In the genomic region with DNA sequence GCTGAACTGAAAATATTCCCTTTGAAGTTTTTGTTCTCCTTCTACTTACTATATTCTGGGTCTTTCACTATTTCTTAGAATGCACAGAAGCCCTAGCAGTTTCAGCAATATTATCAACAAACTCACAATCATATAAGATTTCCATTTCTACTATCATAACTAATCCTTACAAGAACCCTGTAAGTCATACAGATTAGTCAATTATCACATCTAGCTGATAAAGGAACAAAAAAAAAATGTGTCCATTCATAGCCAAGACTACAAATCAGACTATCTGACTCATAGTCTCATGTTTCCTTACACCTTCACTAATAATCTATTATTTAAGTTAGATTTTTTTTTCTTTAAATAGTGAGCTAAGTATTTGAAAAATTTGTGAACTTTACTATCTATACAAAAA, we compare ENCODE assay signal across 21 cellular contexts.
DNase-seq lines count a peak whose midpoint lies in the region; ATAC-seq, FAIRE-seq and TF ChIP-seq lines count a peak whose summit lies in the region.
"Had no signal": no experiment of that assay in that cellular context is flagged by ENCODE, and none has a peak within 500 bp of the region (broad histone marks: within the 10 kb centered on the region; RNA-seq: fewer than 3 reads in every experiment).

No MANE protein-coding gene starts in this region.

- no peak overlapping the region for H3K4me3 ChIP-seq in bronchial epithelial cell (ENCODE audit: low read depth, low read length)
- no peak overlapping the region for H3K4me3 ChIP-seq in brain microvascular endothelial cell (ENCODE audit: low read depth, low read length)
- H3K4me3 ChIP-seq: HAP-1 had no signal

- H3K27ac Mint-ChIP-seq in activated CD4-positive, alpha-beta T cell treated with anti-CD3 and anti-CD28 coated beads for 36 hours, result no peak overlapping the region
- peak overlapping the region; percentile 29 for H3K27ac Mint-ChIP-seq in Calu3 (ENCODE audit: unreplicated experiment)
- H3K27ac Mint-ChIP-seq: HFFc6 had no signal

- CTCF ChIA-PET in activated CD4-positive, alpha-beta T cell treated with anti-CD3 and anti-CD28 coated beads for 36 hours (lab: Charles Lee), result no interaction called here
- CTCF ChIA-PET in Calu3 (lab: Charles Lee), result interaction anchor here (0.5 to 0.6 kb wide), 2 partner anchors 77 to 829 kb away, joined by 3 to 4 read pairs; no protein-coding TSS in a partner anchor

- H3K36me3 ChIP-seq in bronchial epithelial cell (ENCODE audit: control insufficient read depth, insufficient read depth, low read length) (no peaks in the 10 kb centered on the region), brain microvascular endothelial cell (replicated peaks) (no peaks in the 10 kb centered on the region)
- H3K36me3 ChIP-seq: HAP-1 had no signal

- in situ Hi-C loops in G401 (cut with HindIII; ENCODE audit: low sequenced_read_pairs), result no loop called here
- in situ Hi-C loops in brain microvascular endothelial cell (cut with HindIII; ENCODE audit: low pct_ligation_motif_present, low sequenced_read_pairs), result no loop called here

- no peaks in the 10 kb centered on the region for H3K27me3 Mint-ChIP-seq in activated CD4-positive, alpha-beta T cell treated with anti-CD3 and anti-CD28 coated beads for 36 hours
- H3K27me3 Mint-ChIP-seq in Calu3 (ENCODE audit: unreplicated experiment), result no peaks in the 10 kb centered on the region

- H3K4me3 Mint-ChIP-seq in activated CD4-positive, alpha-beta T cell treated with anti-CD3 and anti-CD28 coated beads for 36 hours, result no peak overlapping the region
- H3K4me3 Mint-ChIP-seq in Calu3 (ENCODE audit: low read depth, unreplicated experiment), result no peak overlapping the region
- H3K4me3 Mint-ChIP-seq: HFFc6 had no signal

- H3K27ac ChIP-seq in foreskin keratinocyte (peak overlapping the region; percentile 5), brain microvascular endothelial cell (no peak overlapping the region)

- no peaks in the 10 kb centered on the region for H3K4me1 ChIP-seq in foreskin keratinocyte

- TF ChIP-seq CTCF in Calu3 (IDR thresholded peaks at IDR 0.05; ENCODE audit: unreplicated experiment) (no peak), bronchial epithelial cell (IDR thresholded peaks at IDR 0.05; ENCODE audit: insufficient read depth, low read length, severe bottlenecking) (no peak), foreskin keratinocyte (conservative IDR thresholded peaks at IDR 0.05) (no peak), brain microvascular endothelial cell (IDR thresholded peaks at IDR 0.05; ENCODE audit: low read depth, low read length, missing control alignments) (no peak)

- POLR2A ChIA-PET in activated CD4-positive, alpha-beta T cell treated with anti-CD3 and anti-CD28 coated beads for 36 hours (lab: Charles Lee), result no interaction called here

- no peak for DNase-seq in activated CD4-positive, alpha-beta T cell treated with anti-CD3 and anti-CD28 coated beads for 36 hours
- no peak for DNase-seq in activated CD4-positive, alpha-beta T cell treated with anti-CD3 and anti-CD28 coated beads, Interleukin-2, amount 50 U/mL, for 4 hours
- no peak for DNase-seq in Calu3
- DNase-seq in bronchial epithelial cell (ENCODE audit: low read depth), result peak; percentile 88
- DNase-seq in foreskin keratinocyte, result no peak
- DNase-seq in G401 (ENCODE audit: low spot score), result no peak
- DNase-seq in brain microvascular endothelial cell, result no peak
- DNase-seq: 8988T, GOT3, HFFc6, Karpas-422, NCI-H1092, NCI-H1417 treated with DMSO at 0.1 percent for 48 hours, NCI-H1694 treated with DMSO at 0.1 percent for 48 hours, NCI-H2081, NCI-H2227 treated with DMSO at 0.1 percent for 48 hours, NCI-H526 treated with DMSO at 0.1 percent for 48 hours, SHP77 treated with DMSO at 0.1 percent for 48 hours had no signal

- intact Hi-C loops in activated CD4-positive, alpha-beta T cell treated with anti-CD3 and anti-CD28 coated beads for 36 hours (cut with DNase I, micrococcal nuclease), result loop anchor here (2.0 to 5.0 kb wide), 2 partner anchors 28 to 780 kb away; no protein-coding TSS in a partner anchor
- intact Hi-C loops in Calu3 (cut with micrococcal nuclease; ENCODE audit: unreplicated experiment), result no loop called here

- FAIRE-seq in bronchial epithelial cell (lab: Jason Lieb, UNC), result no peak
- FAIRE-seq: HepG2 had no signal

- H3K4me1 Mint-ChIP-seq in activated CD4-positive, alpha-beta T cell treated with anti-CD3 and anti-CD28 coated beads for 36 hours, result peaks cover 63% of the 10 kb centered on the region
- H3K4me1 Mint-ChIP-seq in Calu3 (ENCODE audit: low read depth, unreplicated experiment), result peaks cover 16% of the 10 kb centered on the region

- no peaks in the 10 kb centered on the region for H3K27me3 ChIP-seq in bronchial epithelial cell (ENCODE audit: control insufficient read depth, insufficient read depth, low read length)
- no peaks in the 10 kb centered on the region for H3K27me3 ChIP-seq in foreskin keratinocyte
- H3K27me3 ChIP-seq in brain microvascular endothelial cell (replicated peaks), result no peaks in the 10 kb centered on the region

- BruUV-seq in Calu3 (replicated peaks; lab: Mats Ljungman, UMichigan), result no TSS peak

- peak; percentile 34 for ATAC-seq in activated CD4-positive, alpha-beta T cell treated with anti-CD3 and anti-CD28 coated beads for 36 hours
- ATAC-seq in foreskin keratinocyte (peak; percentile 33), HG03097 (IDR thresholded peaks at IDR 0.05; ENCODE audit: low FRiP score, unreplicated experiment) (no peak)
- ATAC-seq: HepG2 had no signal

- H3K36me3 Mint-ChIP-seq in activated CD4-positive, alpha-beta T cell treated with anti-CD3 and anti-CD28 coated beads for 36 hours (ENCODE audit: low read depth), result peaks cover 4% of the 10 kb centered on the region
- no peaks in the 10 kb centered on the region for H3K36me3 Mint-ChIP-seq in Calu3 (ENCODE audit: insufficient read depth, unreplicated experiment)

- H3K9me3 Mint-ChIP-seq in activated CD4-positive, alpha-beta T cell treated with anti-CD3 and anti-CD28 coated beads for 36 hours (ENCODE audit: low read depth), result no peaks in the 10 kb centered on the region
- no peaks in the 10 kb centered on the region for H3K9me3 Mint-ChIP-seq in Calu3 (ENCODE audit: low read depth, unreplicated experiment)
- H3K9me3 Mint-ChIP-seq: HFFc6 had no signal
